In the genomic region with DNA sequence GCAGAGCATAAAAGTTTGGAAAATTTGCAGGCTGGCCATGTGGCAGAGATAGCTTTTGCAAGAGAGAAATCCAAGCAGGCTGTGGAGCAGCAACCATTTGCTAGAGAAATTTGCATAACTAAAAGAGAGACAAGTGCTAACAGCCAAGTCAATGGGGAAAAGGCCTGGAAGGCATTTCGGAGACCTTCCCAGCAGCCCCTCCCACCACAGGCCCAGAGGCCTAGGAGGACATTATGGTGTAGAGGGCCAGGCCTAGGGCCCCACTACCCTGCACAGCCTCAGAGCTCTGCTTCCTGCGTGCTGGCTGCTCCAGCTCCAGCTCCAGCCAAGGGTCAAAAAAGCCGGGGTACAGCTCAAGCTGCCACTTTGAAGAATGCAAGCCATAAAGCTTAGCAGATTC, we compare ENCODE assay signal across 29 cellular contexts.
"Had no signal": no experiment of that assay in that cellular context is flagged by ENCODE, and none has a peak within 500 bp of the region (broad histone marks: within the 10 kb centered on the region; RNA-seq: fewer than 3 reads in every experiment).

No MANE protein-coding gene starts in this region.

- H3K36me3 ChIP-seq: adrenal gland, ascending aorta, cardiac muscle cell, heart left ventricle, suprapubic skin, tibial artery had no signal

- H3K27me3 ChIP-seq: adrenal gland, ascending aorta, cardiac muscle cell, heart left ventricle, suprapubic skin, tibial artery had no signal

- H3K9me3 Mint-ChIP-seq: activated naive CD4-positive, alpha-beta T cell treated with anti-CD3 and anti-CD28 coated beads for 36 hours; activated naive CD8-positive, alpha-beta T cell treated with anti-CD3 and anti-CD28 coated beads for 36 hours; natural killer cell treated with Interleukin-12 subunit alpha and Interleukin-12 subunit beta and Interleukin-15 and Interleukin-18, amount 100 ng/mL, for 72 hours; stimulated activated memory B cell treated with anti-CD40 and anti-IgM and Interleukin-4, amounts not matched to agents 10 μg/mL and 1 μg/mL and 100 μg/mL, for 72 hours; stimulated activated naive CD8-positive, alpha-beta T cell treated with anti-CD3 and anti-CD28 coated beads, Interleukin-15, amount 100 ng/mL, for 72 hours had no signal

- FAIRE-seq: endothelial cell of umbilical vein, small intestine had no signal

- H3K27ac ChIP-seq: ascending aorta, cardiac muscle cell, suprapubic skin, tibial artery had no signal

- H3K4me3 Mint-ChIP-seq: activated naive CD4-positive, alpha-beta T cell treated with anti-CD3 and anti-CD28 coated beads for 36 hours; activated naive CD8-positive, alpha-beta T cell treated with anti-CD3 and anti-CD28 coated beads for 36 hours; brain; natural killer cell treated with Interleukin-12 subunit alpha and Interleukin-12 subunit beta and Interleukin-15 and Interleukin-18, amount 100 ng/mL, for 72 hours; stimulated activated memory B cell treated with anti-CD40 and anti-IgM and Interleukin-4, amounts not matched to agents 10 μg/mL and 1 μg/mL and 100 μg/mL, for 72 hours; stimulated activated naive CD8-positive, alpha-beta T cell treated with anti-CD3 and anti-CD28 coated beads, Interleukin-15, amount 100 ng/mL, for 72 hours had no signal

- H3K27ac Mint-ChIP-seq: activated naive CD8-positive, alpha-beta T cell treated with anti-CD3 and anti-CD28 coated beads for 36 hours; natural killer cell treated with Interleukin-12 subunit alpha and Interleukin-12 subunit beta and Interleukin-15 and Interleukin-18, amount 100 ng/mL, for 72 hours; stimulated activated memory B cell treated with anti-CD40 and anti-IgM and Interleukin-4, amounts not matched to agents 10 μg/mL and 1 μg/mL and 100 μg/mL, for 72 hours; stimulated activated naive CD8-positive, alpha-beta T cell treated with anti-CD3 and anti-CD28 coated beads, Interleukin-15, amount 100 ng/mL, for 72 hours had no signal

- DNase-seq: activated CD4-positive, alpha-beta T cell treated with anti-CD3 and anti-CD28 coated beads for 4 hours; activated CD4-positive, alpha-beta T cell treated with anti-CD3 and anti-CD28 coated beads, Interleukin-2, amount 50 U/mL, for 4 hours; activated CD8-positive, alpha-beta memory T cell treated with anti-CD3 and anti-CD28 coated beads for 24 hours; activated effector memory CD4-positive, alpha-beta T cell treated with anti-CD3 and anti-CD28 coated beads, Interleukin-2, amount 50 U/mL, for 16 hours; activated naive CD4-positive, alpha-beta T cell treated with anti-CD3 and anti-CD28 coated beads for 36 hours; activated naive CD8-positive, alpha-beta T cell treated with anti-CD3 and anti-CD28 coated beads for 36 hours; foreskin fibroblast; heart left ventricle; hypothalamus; kidney glomerular epithelial cell; posterior cingulate gyrus; stimulated activated CD4-positive, alpha-beta T cell treated with anti-CD3 and anti-CD28 coated beads, Interleukin-1b, Interleukin-23, amount 100 ng/mL, for 48 hours; stimulated activated CD4-positive, alpha-beta T cell treated with anti-CD3 and anti-CD28 coated beads, Interleukin-4, amount 100 ng/mL, for 4 hours; stimulated activated CD8-positive, alpha-beta memory T cell treated with anti-CD3 and anti-CD28 coated beads, Interleukin-4, amount 100 ng/mL, for 48 hours; stimulated activated naive CD8-positive, alpha-beta T cell treated with anti-CD3 and anti-CD28 coated beads, Interleukin-15, amount 100 ng/mL, for 72 hours; T-helper 1 cell had no signal

- H3K4me1 Mint-ChIP-seq: brain had no signal

- H3K36me3 Mint-ChIP-seq: natural killer cell treated with Interleukin-12 subunit alpha and Interleukin-12 subunit beta and Interleukin-15 and Interleukin-18, amount 100 ng/mL, for 72 hours had no signal

- H3K27me3 Mint-ChIP-seq: activated naive CD8-positive, alpha-beta T cell treated with anti-CD3 and anti-CD28 coated beads for 36 hours; brain; natural killer cell treated with Interleukin-12 subunit alpha and Interleukin-12 subunit beta and Interleukin-15 and Interleukin-18, amount 100 ng/mL, for 72 hours; stimulated activated memory B cell treated with anti-CD40 and anti-IgM and Interleukin-4, amounts not matched to agents 10 μg/mL and 1 μg/mL and 100 μg/mL, for 72 hours; stimulated activated naive CD8-positive, alpha-beta T cell treated with anti-CD3 and anti-CD28 coated beads, Interleukin-15, amount 100 ng/mL, for 72 hours had no signal

- H3K9me3 ChIP-seq: adrenal gland, ascending aorta, mucosa of descending colon, suprapubic skin, tibial artery had no signal

- ATAC-seq: mucosa of descending colon; natural killer cell treated with Interleukin-12 subunit alpha and Interleukin-12 subunit beta and Interleukin-15 and Interleukin-18, amount 100 ng/mL, for 72 hours; stimulated activated memory B cell treated with anti-CD40 and anti-IgM and Interleukin-4, amounts not matched to agents 10 μg/mL and 1 μg/mL and 100 μg/mL, for 72 hours; stimulated activated naive CD8-positive, alpha-beta T cell treated with anti-CD3 and anti-CD28 coated beads, Interleukin-15, amount 100 ng/mL, for 72 hours had no signal

- H3K4me3 ChIP-seq: adrenal gland, ascending aorta, cardiac muscle cell, coronary artery, heart left ventricle, lung, mucosa of descending colon, suprapubic skin, tibial artery had no signal
